20 cellular contexts compared by ENCODE assay signal in the genomic region with DNA sequence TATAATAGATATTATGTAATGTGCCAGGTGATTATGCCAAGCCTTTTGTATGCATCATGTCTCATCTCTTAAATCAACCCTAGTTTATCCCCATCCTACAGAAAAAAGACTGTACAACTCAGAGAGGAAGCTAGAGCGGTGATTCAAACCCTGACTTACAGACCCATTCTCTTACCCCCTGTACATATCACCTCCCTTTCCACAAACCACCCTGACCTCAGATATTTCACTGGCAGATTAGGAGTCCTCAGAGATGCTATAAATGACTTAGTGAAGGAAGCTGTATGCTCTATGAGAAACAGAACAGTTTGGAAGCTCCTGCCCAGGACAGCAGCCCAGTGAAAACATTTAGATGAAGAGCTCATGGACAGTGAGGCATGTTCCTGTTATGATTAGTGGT.
"Had no signal": no experiment of that assay in that cellular context is flagged by ENCODE, and none has a peak within 500 bp of the region (broad histone marks: within the 10 kb centered on the region; RNA-seq: fewer than 3 reads in every experiment).

No MANE protein-coding gene starts in this region.

- H3K4me2 ChIP-seq: SK-N-SH had no signal

- H3K36me3 ChIP-seq: ascending aorta, cardiac muscle cell, sigmoid colon, tibial nerve had no signal

- H3K4me3 ChIP-seq: ascending aorta, cardiac muscle cell, esophagus squamous epithelium, lower lobe of right lung, sigmoid colon, tibial nerve had no signal

- DNase-seq: activated CD4-positive, alpha-beta memory T cell treated with anti-CD3 and anti-CD28 coated beads, Interleukin-2, amount 10 ng/mL, durations not matched to agents 7 days and 5 days; activated CD4-positive, alpha-beta T cell treated with anti-CD3 and anti-CD28 coated beads for 4 hours; activated CD8-positive, alpha-beta memory T cell treated with anti-CD3 and anti-CD28 coated beads, Interleukin-2, amount 50 U/mL, for 4 hours; activated naive CD4-positive, alpha-beta T cell; dermis blood vessel endothelial cell; effector memory CD8-positive, alpha-beta T cell; esophagus squamous epithelium; foreskin fibroblast; hippocampal formation; islet precursor cell; left colon; lower lobe of right lung; sigmoid colon; SK-N-SH; stimulated activated naive CD4-positive, alpha-beta T cell had no signal

- H3K9ac ChIP-seq: SK-N-SH had no signal

- H3K27ac ChIP-seq: ascending aorta, cardiac muscle cell, esophagus squamous epithelium, lower lobe of right lung, sigmoid colon, tibial nerve had no signal

- ATAC-seq: effector memory CD8-positive, alpha-beta T cell; left colon; lower lobe of right lung; WTC11 had no signal

- H3K9me3 ChIP-seq: ascending aorta, esophagus squamous epithelium, lower lobe of right lung, sigmoid colon, SK-N-SH, tibial nerve had no signal

- H3K27me3 ChIP-seq: ascending aorta, cardiac muscle cell, esophagus squamous epithelium, sigmoid colon, tibial nerve had no signal

- H3K9me3 Mint-ChIP-seq: activated CD4-positive, alpha-beta memory T cell treated with anti-CD3 and anti-CD28 coated beads, Interleukin-2, amount 10 ng/mL, durations not matched to agents 7 days and 5 days; effector memory CD8-positive, alpha-beta T cell; natural killer cell treated with Interleukin-12 subunit alpha and Interleukin-12 subunit beta and Interleukin-15 and Interleukin-18, amount 100 ng/mL, for 72 hours; WTC11 had no signal

- H3K36me3 Mint-ChIP-seq: natural killer cell treated with Interleukin-12 subunit alpha and Interleukin-12 subunit beta and Interleukin-15 and Interleukin-18, amount 100 ng/mL, for 72 hours had no signal

- H3K27ac Mint-ChIP-seq: activated CD4-positive, alpha-beta memory T cell treated with anti-CD3 and anti-CD28 coated beads, Interleukin-2, amount 10 ng/mL, durations not matched to agents 7 days and 5 days; natural killer cell treated with Interleukin-12 subunit alpha and Interleukin-12 subunit beta and Interleukin-15 and Interleukin-18, amount 100 ng/mL, for 72 hours; WTC11 had no signal

- H3K4me3 Mint-ChIP-seq: activated CD4-positive, alpha-beta memory T cell treated with anti-CD3 and anti-CD28 coated beads, Interleukin-2, amount 10 ng/mL, durations not matched to agents 7 days and 5 days; natural killer cell treated with Interleukin-12 subunit alpha and Interleukin-12 subunit beta and Interleukin-15 and Interleukin-18, amount 100 ng/mL, for 72 hours; WTC11 had no signal

- H3K4me1 ChIP-seq: ascending aorta, lower lobe of right lung had no signal
